ENCODE assay signal across 17 cellular contexts in genomic region chr1:202462342-202463076, GRCh38.
DNase-seq lines count a peak whose midpoint lies in the region; ATAC-seq, FAIRE-seq and TF ChIP-seq lines count a peak whose summit lies in the region.
"Had no signal": no experiment of that assay in that cellular context is flagged by ENCODE, and none has a peak within 500 bp of the region (broad histone marks: within the 10 kb centered on the region; RNA-seq: fewer than 3 reads in every experiment).

No MANE protein-coding gene starts in this region.

- no peaks in the 10 kb centered on the region for H4K20me1 ChIP-seq in mammary epithelial cell (ENCODE audit: insufficient read depth, low read length)

- CTCF ChIA-PET in mammary epithelial cell (lab: Charles Lee; ENCODE audit: low non-redundant PET) = no interaction called here

- H3K4me2 ChIP-seq in mammary epithelial cell (ENCODE audit: insufficient read depth, low read depth, low read length) = no peak overlapping the region
- H3K4me2 ChIP-seq: KMS-11 had no signal

- peak; percentile 80 for ATAC-seq in Right ventricle myocardium inferior
- peak; percentile 62 to 73 for ATAC-seq in lower lobe of right lung
- ATAC-seq in GM18873 (IDR thresholded peaks at IDR 0.05; ENCODE audit: low FRiP score, unreplicated experiment) = no peak
- ATAC-seq: activated CD8-positive, alpha-beta T cell treated with anti-CD3 and anti-CD28 coated beads, Interleukin-2, amount 10 ng/mL, durations not matched to agents 7 days and 5 days; activated T-helper 17 cell treated with anti-CD3 and anti-CD28 coated beads, Interleukin-2, amount 50 U/mL, for 72 hours; GM12878 had no signal

- no TSS peak for BruUV-seq in mammary epithelial cell (replicated peaks; lab: Mats Ljungman, UMichigan)

- in situ Hi-C loops in mammary epithelial cell (cut with MboI; ENCODE audit: low sequenced_read_pairs in 2 of 2) = loop anchor here in 1 of 2 donors (10.0 kb wide), 1 partner anchor 252 kb away; the partner anchor contains the start of gene SYT2

- H3K27me3 ChIP-seq in lower lobe of right lung (ENCODE audit: low read depth) (no peaks in the 10 kb centered on the region), mammary epithelial cell (ENCODE audit: insufficient read depth, low read length) (no peaks in the 10 kb centered on the region)

- H3K36me3 ChIP-seq in lower lobe of right lung (no peaks in the 10 kb centered on the region), kidney (ENCODE audit: control insufficient read depth in 1 of 2, insufficient read depth in 2 of 2, low read length in 2 of 2) (no peaks in the 10 kb centered on the region), mammary epithelial cell (ENCODE audit: insufficient read depth, low read length) (no peaks in the 10 kb centered on the region)

- H3K4me3 ChIP-seq in lower lobe of right lung (no peak overlapping the region), kidney (ENCODE audit: low read length in 2 of 2) (no peak overlapping the region), mammary epithelial cell (replicated peaks in 1 of 3; ENCODE audit: insufficient read depth in 1 of 3, low read depth in 2 of 3, low read length in 3 of 3) (no peak overlapping the region)
- H3K4me3 ChIP-seq: GM12878 had no signal

- 91% methylated on average over 3 of the region's 3 CpGs for WGBS in mammary epithelial cell (ENCODE audit: low coverage, missing lambda C conversion rate)

- H3K9me3 ChIP-seq in lower lobe of right lung (no peaks in the 10 kb centered on the region), kidney (ENCODE audit: control insufficient read depth in 1 of 2, low read length in 2 of 2) (no peaks in the 10 kb centered on the region), mammary epithelial cell (replicated peaks; ENCODE audit: insufficient read depth, low read length) (no peaks in the 10 kb centered on the region)

- H3K79me2 ChIP-seq in mammary epithelial cell (ENCODE audit: insufficient read depth, low read length) = no peaks in the 10 kb centered on the region

- H2AFZ ChIP-seq in mammary epithelial cell (ENCODE audit: low read depth, low read length) = no peak overlapping the region

- dilution Hi-C loops in mammary epithelial cell (cut with HindIII; ENCODE audit: low sequenced_read_pairs) = no loop called here

- intact Hi-C loops in Right ventricle myocardium inferior (cut with DNase I) (loop anchor here (2.0 to 10.0 kb wide), 2 partner anchors 114 to 252 kb away; partner anchors contain the start of genes PPP1R12B and SYT2), cardiac septum (cut with DNase I) (loop anchor here (2.0 to 10.0 kb wide), 3 partner anchors 50 to 252 kb away; partner anchors contain the start of genes PPP1R12B and SYT2), lower lobe of right lung (cut with DNase I) (no loop called here), kidney (cut with DNase I) (no loop called here), mammary epithelial cell (cut with micrococcal nuclease) (no loop called here)

- no peak for DNase-seq in Right ventricle myocardium inferior (ENCODE audit: missing footprints)
- DNase-seq in cardiac septum (ENCODE audit: low spot score) = no peak
- DNase-seq in lower lobe of right lung = no peak
- no peak for DNase-seq in kidney
- no peak for DNase-seq in mammary epithelial cell
- DNase-seq in NCI-H774 (lab: John Stamatoyannopoulos, UW) = no peak
- DNase-seq: activated CD8-positive, alpha-beta T cell treated with anti-CD3 and anti-CD28 coated beads, Interleukin-2, amount 10 ng/mL, durations not matched to agents 7 days and 5 days; HCEC 1CT; stimulated activated CD4-positive, alpha-beta T cell treated with anti-CD3 and anti-CD28 coated beads, Interleukin-15, amount 100 ng/mL, for 24 hours had no signal

- H3K4me1 ChIP-seq in lower lobe of right lung (peaks cover 38% of the 10 kb centered on the region), kidney (ENCODE audit: control insufficient read depth in 1 of 2, insufficient read depth in 1 of 2, low read depth in 1 of 2, low read length in 2 of 2) (peaks cover 0 to 16% of the 10 kb centered on the region in 2 donors), mammary epithelial cell (ENCODE audit: insufficient read depth, low read length) (peaks cover 7% of the 10 kb centered on the region)

- FAIRE-seq in kidney (lab: Jason Lieb, UNC) = no peak
- FAIRE-seq: A204.1, GM12878, islet of Langerhans had no signal

- TF ChIP-seq CTCF in VCaP (conservative IDR thresholded peaks at IDR 0.05) (no peak), lower lobe of right lung (IDR thresholded peaks at IDR 0.05) (no peak), kidney (IDR thresholded peaks at IDR 0.05; ENCODE audit: borderline replicate concordance, extremely low read depth, insufficient read depth) (no peak), mammary epithelial cell (conservative IDR thresholded peaks at IDR 0.05 in 1 of 2, IDR thresholded peaks at IDR 0.05 in 1 of 2; ENCODE audit: extremely low read depth in 1 of 2, insufficient read depth in 1 of 2, low read depth in 1 of 2, low read length in 2 of 2) (no peak)

- H3K9ac ChIP-seq in kidney (ENCODE audit: low read length in 2 of 2) (peak overlapping the region in 1 of 2 donors; percentile 19), mammary epithelial cell (ENCODE audit: insufficient read depth, low read length) (no peak overlapping the region)
- H3K9ac ChIP-seq: KMS-11 had no signal

- H3K27ac ChIP-seq in VCaP (peak overlapping the region; percentile 82), lower lobe of right lung (peak overlapping the region; percentile 25), kidney (ENCODE audit: low read depth in 2 of 2, low read length in 2 of 2) (no peak overlapping the region), mammary epithelial cell (ENCODE audit: insufficient read depth, low read depth, low read length) (no peak overlapping the region)
- H3K27ac ChIP-seq: epithelial cell of prostate, KMS-11 had no signal

Comparison
In these comparisons a context has a peak if more than half of its experiments do, and no peak if none do; other contexts are left out.
1. H3K27ac ChIP-seq: peak in VCaP (single experiment) and lower lobe of right lung (single experiment); none in kidney (0 of 2) and mammary epithelial cell (single experiment).
2. intact Hi-C loops: an anchor here in Right ventricle myocardium inferior (2.0 to 10.0 kb wide) and cardiac septum (2.0 to 10.0 kb wide); none called in lower lobe of right lung, kidney and mammary epithelial cell.